14 cellular contexts compared by ENCODE assay signal in genomic region chr1:173020138-173020742, GRCh38. TPM values are rescaled to one million over a fixed set of nuclear protein-coding genes. Genes with fewer than 3 reads are reported as not detected.
A peak's percentile ranks its signal among the peaks of the same experiment; 100 is the strongest.
DNase-seq lines count a peak whose midpoint lies in the region; ATAC-seq, FAIRE-seq and TF ChIP-seq lines count a peak whose summit lies in the region.
"Had no signal": no experiment of that assay in that cellular context is flagged by ENCODE, and none has a peak within 500 bp of the region (broad histone marks: within the 10 kb centered on the region; RNA-seq: fewer than 3 reads in every experiment).

No MANE protein-coding gene starts in this region.

- H4K20me1 ChIP-seq in GM12878 (ENCODE audit: control insufficient read depth, insufficient read depth) = no peaks in the 10 kb centered on the region

- no peak for TF ChIP-seq RAD21 in GM12878 (IDR thresholded peaks at IDR 0.05; ENCODE audit: insufficient read depth, low read depth, low read length)

- POLR2A ChIA-PET in GM12878 (lab: Charles Lee) = interaction anchor here (1.8 kb wide), 1 partner anchor 398 kb away, joined by 5 read pairs; no protein-coding TSS in a partner anchor

- peak overlapping the region; percentile 76 for H3K27ac ChIP-seq in GM12878 (ENCODE audit: control insufficient read depth, insufficient read depth)

- BruUV-seq in GM12878 (replicated peaks; lab: Mats Ljungman, UMichigan) = no TSS peak

- SMC1A ChIA-PET in GM12878 (lab: Charles Lee; ENCODE audit: uncharacterized antibody, unreplicated experiment) = interaction anchor here (0.8 to 3.5 kb wide), 20 partner anchors 8 to 409 kb away, joined by 3 to 19 read pairs (median 4); partner anchors contain the start of gene TNFSF18

- no peaks in the 10 kb centered on the region for H3K36me3 ChIP-seq in GM12878 (ENCODE audit: control insufficient read depth in 2 of 2, insufficient read depth in 2 of 2, low read length in 1 of 2)

- no peaks in the 10 kb centered on the region; the same call in 2 of the 3 replicates for H3K9me3 ChIP-seq in GM12878 (replicated peaks; ENCODE audit: control insufficient read depth, insufficient read depth, low read length)

- H3K9ac ChIP-seq in GM12878 (ENCODE audit: control insufficient read depth, insufficient read depth, low read length) = peak overlapping the region; percentile 3; the same call in 1 of the 2 replicates

- ATAC-seq in GM18508 (IDR thresholded peaks at IDR 0.05; ENCODE audit: insufficient read depth, unreplicated experiment) (peak; percentile 67), GM21526 (IDR thresholded peaks at IDR 0.05; ENCODE audit: low FRiP score, unreplicated experiment) (peak; percentile 89), HG03175 (IDR thresholded peaks at IDR 0.05; ENCODE audit: unreplicated experiment) (peak; percentile 92), GM12878 (peak; percentile 96)

- RAD21 ChIA-PET in GM12878 (lab: Charles Lee; ENCODE audit: unreplicated experiment) = interaction anchor here (0.7 to 3.8 kb wide), 12 partner anchors 12 to 275 kb away, joined by 3 to 34 read pairs (median 3); no protein-coding TSS in a partner anchor

- H3K4me1 ChIP-seq in GM12878 (ENCODE audit: control insufficient read depth, insufficient read depth, low read length) = peaks cover 12% of the 10 kb centered on the region

- in situ Hi-C loops in GM12878 (cut with MboI) = no loop called here

- TF ChIP-seq POLR2A in GM12878 (IDR thresholded peaks at IDR 0.05; ENCODE audit: low read depth, low read length) = no peak

- peak overlapping the region; percentile 61 for H3K4me2 ChIP-seq in GM12878 (ENCODE audit: control insufficient read depth, insufficient read depth)
- H3K4me2 ChIP-seq: smooth muscle cell had no signal

- FAIRE-seq in GM12878 (lab: Jason Lieb, UNC) (peak; percentile 81), HTR-8/SVneo (lab: Jason Lieb, UNC) (no peak)
- FAIRE-seq: astrocyte had no signal

- H3K79me2 ChIP-seq in GM12878 (ENCODE audit: control insufficient read depth, insufficient read depth, low read length) = no peaks in the 10 kb centered on the region

- CTCF ChIA-PET in GM12878 (lab: Yijun Ruan, JAX) = interaction anchor here (0.8 to 3.8 kb wide), 8 partner anchors 9 to 275 kb away, joined by 3 to 21 read pairs (median 6); no protein-coding TSS in a partner anchor

- peak; percentile 66 for DNase-seq in GM12878 (ENCODE audit: low read depth, low spot score)
- no peak for DNase-seq in superior temporal gyrus (ENCODE audit: extremely low spot score)
- no peak for DNase-seq in stimulated activated CD4-positive, alpha-beta T cell treated with anti-CD3 and anti-CD28 coated beads, Interleukin-15, amount 100 ng/mL, for 24 hours
- DNase-seq in activated naive CD4-positive, alpha-beta T cell (lab: John Stamatoyannopoulos, UW) = no peak
- DNase-seq in HTR-8/SVneo (ENCODE audit: insufficient read length, low spot score) = no peak
- DNase-seq: activated CD4-positive, alpha-beta T cell treated with anti-CD3 and anti-CD28 coated beads, Interleukin-2, amount 50 U/mL, for 1 hour; DMS53; substantia nigra had no signal

- TF ChIP-seq CTCF in GM12878 (IDR thresholded peaks at IDR 0.05 in 2 of 3, conservative IDR thresholded peaks at IDR 0.05 in 1 of 3; ENCODE audit: control insufficient read depth in 2 of 3, extremely low read depth in 1 of 3, insufficient read depth in 1 of 3, low read depth in 3 of 3, low read length in 3 of 3) = no peak

- 5% methylated on average over 5 of the region's 5 CpGs for WGBS in GM12878 (ENCODE audit: insufficient coverage, insufficient replicate concordance, low lambda C conversion rate, missing lambda C conversion rate)

- H3K27me3 ChIP-seq in GM12878 (replicated peaks in 1 of 2; ENCODE audit: control insufficient read depth in 2 of 2, insufficient read depth in 2 of 2, low read length in 1 of 2) = no peaks in the 10 kb centered on the region

- H3K4me3 ChIP-seq in GM12878 = no peak overlapping the region
- H3K4me3 ChIP-seq: lung, smooth muscle cell had no signal

- TF ChIP-seq EP300 in GM12878 (IDR thresholded peaks at IDR 0.05; ENCODE audit: borderline replicate concordance in 1 of 2, control insufficient read depth in 1 of 2, low read depth in 2 of 2, low read length in 2 of 2) = peak; percentile 47 to 62; a peak in 2 of 4 replicates

- intact Hi-C loops in GM12878 (cut with micrococcal nuclease; ENCODE audit: unreplicated experiment) = no loop called here

- H2AFZ ChIP-seq in GM12878 (ENCODE audit: control insufficient read depth, low read depth, low read length) = peak overlapping the region; percentile 0

TF ChIP-seq in GM12878, 131 proteins besides CTCF, POLR2A, EP300 and RAD21 (continues in another document):
- TF ChIP-seq MEF2A (IDR thresholded peaks at IDR 0.05; ENCODE audit: insufficient read depth, low read depth, low read length) = peak; percentile 41; the same call in 1 of the 2 replicates
- no peak for TF ChIP-seq SREBF1 (IDR thresholded peaks at IDR 0.05; ENCODE audit: low read length)
- TF ChIP-seq EED (IDR thresholded peaks at IDR 0.05; ENCODE audit: low read depth) = no peak
- no peak for TF ChIP-seq IRF5 (IDR thresholded peaks at IDR 0.05; ENCODE audit: borderline replicate concordance)
- no peak for TF ChIP-seq HCFC1 (IDR thresholded peaks at IDR 0.05; ENCODE audit: low read length)
- TF ChIP-seq E2F8 (IDR thresholded peaks at IDR 0.05; ENCODE audit: low read depth, partially characterized antibody) = no peak

RNA-seq across cellular contexts. Expression of gene TNFSF18, which starts 30.5 kb away (rescaled TPM):
- total RNA-seq in GM12878 (2013; cell fraction: nucleolus; rRNA removed) = 0.19 TPM in 1 of 2 replicates, not detected in the other
- not detected in 2 replicates for total RNA-seq in GM12878 (2014; rRNA removed)
- total RNA-seq in GM12878 (2014; rRNA removed; fragmentation: Illumina TruSeq; extraction: Trizol) = not detected in 2 replicates
- total RNA-seq in GM12878 (2021) = not detected in 2 replicates
- polyA plus RNA-seq in GM12878 (2011; ENCODE audit: low read depth) = not detected
- 0.04 TPM in 1 of 2 replicates, not detected in the other for polyA plus RNA-seq in GM12878 (2011; rRNA removed)
- not detected in 2 replicates for polyA plus RNA-seq in GM12878 (2011; cell fraction: cytosol; rRNA removed)
- polyA plus RNA-seq in GM12878 (2011; cell fraction: nucleus; rRNA removed) = 0.06 TPM in 1 of 2 replicates, not detected in the other
- polyA plus RNA-seq in GM12878 (2012) = not detected in 2 replicates
- not detected in 2 replicates for polyA plus RNA-seq in GM12878 (2014; fragmentation: Illumina TruSeq; extraction: Trizol)
- polyA plus RNA-seq in GM12878 (2014; fragmentation: Nextera tagmentation; extraction: Ambion mirVana) = not detected
- not detected in 2 replicates for polyA plus RNA-seq in GM12878 (2014; rRNA removed)
- not detected for polyA plus RNA-seq in GM12878 (2016; fragmentation: Nextera tagmentation; extraction: Ambion mirVana)
- 0.15 TPM in 1 of 2 replicates, not detected in the other for polyA minus RNA-seq in GM12878 (2011; rRNA and poly(A)+ RNA removed)
- polyA minus RNA-seq in GM12878 (2011; cell fraction: cytosol; rRNA and poly(A)+ RNA removed) = not detected in 2 replicates
- 0.19 TPM in 1 of 2 replicates, not detected in the other for polyA minus RNA-seq in GM12878 (2011; cell fraction: nucleus; rRNA and poly(A)+ RNA removed)
- total RNA-seq: smooth muscle cell had no signal
